Comparison of ENCODE assay signal across 13 cellular contexts in genomic region chr19:5990289-5990797, GRCh38. TPM values are rescaled to one million over a fixed set of nuclear protein-coding genes. Genes with fewer than 3 reads are reported as not detected.
A peak's percentile ranks its signal among the peaks of the same experiment; 100 is the strongest.
DNase-seq lines count a peak whose midpoint lies in the region; ATAC-seq and TF ChIP-seq lines count a peak whose summit lies in the region.
"Had no signal": no experiment of that assay in that cellular context is flagged by ENCODE, and none has a peak within 500 bp of the region (broad histone marks: within the 10 kb centered on the region; RNA-seq: fewer than 3 reads in every experiment).

No MANE protein-coding gene starts in this region.

- no peaks in the 10 kb centered on the region for H3K9me3 ChIP-seq in GM23248 (ENCODE audit: low read depth)
- no peaks in the 10 kb centered on the region for H3K9me3 ChIP-seq in neural progenitor cell (ENCODE audit: low read depth)

- in situ Hi-C loops in GM23248 (cut with MboI) = no loop called here

- no peaks in the 10 kb centered on the region for H3K9me2 ChIP-seq in GM23248 (ENCODE audit: insufficient read depth)

- H3K4me2 ChIP-seq in GM23248 (ENCODE audit: unreplicated experiment) (peak overlapping the region; percentile 43), neural progenitor cell (peak overlapping the region; percentile 49)

- H4K20me1 ChIP-seq in GM23248 (ENCODE audit: insufficient read depth) (no peaks in the 10 kb centered on the region), neural progenitor cell (ENCODE audit: low read depth) (no peaks in the 10 kb centered on the region)

- 30 to 31% methylated on average over 17 of the region's 17 CpGs for WGBS in GM23248 (ENCODE audit: low coverage in 1 of 2, low lambda C conversion rate in 2 of 2, missing lambda C conversion rate in 2 of 2), 2 experiments

- H3K4me3 ChIP-seq in GM23248 (peak overlapping the region; percentile 60), neural progenitor cell (no peak overlapping the region)

- H3K9ac ChIP-seq in GM23248 = peak overlapping the region; percentile 57
- no peak overlapping the region for H3K9ac ChIP-seq in neural progenitor cell

- TF ChIP-seq CTCF in neural progenitor cell (IDR thresholded peaks at IDR 0.05) = no peak

- H3K27ac ChIP-seq in GM23248 (no peak overlapping the region), neural progenitor cell (no peak overlapping the region)

- no peaks in the 10 kb centered on the region for H3K27me3 ChIP-seq in GM23248 (replicated peaks; ENCODE audit: insufficient read depth)
- H3K27me3 ChIP-seq in neural progenitor cell = no peaks in the 10 kb centered on the region

- peak overlapping the region; percentile 35 for H3K4me3 Mint-ChIP-seq in activated naive CD8-positive, alpha-beta T cell treated with anti-CD3 and anti-CD28 coated beads for 36 hours
- no peak overlapping the region for H3K4me3 Mint-ChIP-seq in neural progenitor cell
- H3K4me3 Mint-ChIP-seq: effector memory CD8-positive, alpha-beta T cell; stimulated activated effector memory CD8-positive, alpha-beta T cell treated with anti-CD3 and anti-CD28 coated beads, Interleukin-12 subunit alpha, Interleukin-12 subunit beta, amount 100 ng/mL, for 72 hours had no signal

- peaks cover 13% of the 10 kb centered on the region for H3K4me1 Mint-ChIP-seq in activated naive CD8-positive, alpha-beta T cell treated with anti-CD3 and anti-CD28 coated beads for 36 hours
- H3K4me1 Mint-ChIP-seq in neural progenitor cell = peaks cover 42% of the 10 kb centered on the region

- H3K27me3 Mint-ChIP-seq in activated naive CD8-positive, alpha-beta T cell treated with anti-CD3 and anti-CD28 coated beads for 36 hours = peaks cover 4% of the 10 kb centered on the region
- peaks cover 3% of the 10 kb centered on the region for H3K27me3 Mint-ChIP-seq in neural progenitor cell (ENCODE audit: insufficient read depth, low read depth)

- H3K36me3 ChIP-seq in GM23248 (ENCODE audit: low read depth) (no peaks in the 10 kb centered on the region), neural progenitor cell (no peaks in the 10 kb centered on the region)

- H3K4me1 ChIP-seq in GM23248 (ENCODE audit: insufficient read depth) = peaks cover 5% of the 10 kb centered on the region
- no peaks in the 10 kb centered on the region for H3K4me1 ChIP-seq in neural progenitor cell

- ATAC-seq in GM21515 (IDR thresholded peaks at IDR 0.05; ENCODE audit: unreplicated experiment) = no peak
- ATAC-seq: effector memory CD8-positive, alpha-beta T cell; stimulated activated effector memory CD8-positive, alpha-beta T cell treated with anti-CD3 and anti-CD28 coated beads, Interleukin-12 subunit alpha, Interleukin-12 subunit beta, amount 100 ng/mL, for 72 hours had no signal

- H3F3A ChIP-seq in GM23248 (ENCODE audit: insufficient read depth) = no peaks in the 10 kb centered on the region
- H3F3A ChIP-seq in neural progenitor cell (ENCODE audit: low read depth) = no peaks in the 10 kb centered on the region

- H3K79me2 ChIP-seq in GM23248 (ENCODE audit: insufficient read depth) (no peaks in the 10 kb centered on the region), neural progenitor cell (ENCODE audit: low read depth) (no peaks in the 10 kb centered on the region)

- DNase-seq in GM23248 = peak; percentile 59
- DNase-seq in NCI-H2171 treated with DMSO at 0.1 percent for 48 hours (lab: John Stamatoyannopoulos, UW) = peak; percentile 68
- no peak for DNase-seq in activated naive CD8-positive, alpha-beta T cell treated with anti-CD3 and anti-CD28 coated beads for 36 hours
- DNase-seq in neural progenitor cell (ENCODE audit: low spot score) = peak; percentile 44
- no peak for DNase-seq in amniotic stem cell (lab: John Stamatoyannopoulos, UW)
- no peak for DNase-seq in germinal center (ENCODE audit: low spot score)
- DNase-seq: activated CD4-positive, alpha-beta T cell treated with anti-CD3 and anti-CD28 coated beads, Interleukin-2, amount 50 U/mL, for 1 hour; aorta; effector memory CD8-positive, alpha-beta T cell; MV-4-11; stimulated activated CD4-positive, alpha-beta T cell treated with anti-CD3 and anti-CD28 coated beads, Interleukin-12 subunit alpha, Interleukin-12 subunit beta, amount 100 ng/mL, for 4 hours had no signal

- no peaks in the 10 kb centered on the region for H3K36me3 Mint-ChIP-seq in activated naive CD8-positive, alpha-beta T cell treated with anti-CD3 and anti-CD28 coated beads for 36 hours
- peaks cover 3% of the 10 kb centered on the region for H3K36me3 Mint-ChIP-seq in neural progenitor cell
- H3K36me3 Mint-ChIP-seq: stimulated activated effector memory CD8-positive, alpha-beta T cell treated with anti-CD3 and anti-CD28 coated beads, Interleukin-12 subunit alpha, Interleukin-12 subunit beta, amount 100 ng/mL, for 72 hours had no signal

- H3K27ac Mint-ChIP-seq in activated naive CD8-positive, alpha-beta T cell treated with anti-CD3 and anti-CD28 coated beads for 36 hours = no peak overlapping the region
- H3K27ac Mint-ChIP-seq in neural progenitor cell = no peak overlapping the region
- H3K27ac Mint-ChIP-seq: effector memory CD8-positive, alpha-beta T cell; stimulated activated effector memory CD8-positive, alpha-beta T cell treated with anti-CD3 and anti-CD28 coated beads, Interleukin-12 subunit alpha, Interleukin-12 subunit beta, amount 100 ng/mL, for 72 hours had no signal

- no peaks in the 10 kb centered on the region for H3K9me3 Mint-ChIP-seq in activated naive CD8-positive, alpha-beta T cell treated with anti-CD3 and anti-CD28 coated beads for 36 hours
- H3K9me3 Mint-ChIP-seq in neural progenitor cell = no peaks in the 10 kb centered on the region
- H3K9me3 Mint-ChIP-seq: effector memory CD8-positive, alpha-beta T cell; stimulated activated effector memory CD8-positive, alpha-beta T cell treated with anti-CD3 and anti-CD28 coated beads, Interleukin-12 subunit alpha, Interleukin-12 subunit beta, amount 100 ng/mL, for 72 hours had no signal

- peak overlapping the region; percentile 89 for H2AFZ ChIP-seq in GM23248
- peak overlapping the region; percentile 94 for H2AFZ ChIP-seq in neural progenitor cell (replicated peaks)

RNA-seq across cellular contexts. Expression of gene RANBP3, which starts 12.4 kb away (rescaled TPM):
- total RNA-seq in GM23248 (2014; rRNA removed; shearing (Covaris generic)) = 41.8 and 53.5 TPM in 2 replicates
- 50.0 and 51.7 TPM in 2 replicates for polyA plus RNA-seq in GM23248 (2016; fragmentation: Nextera tagmentation; extraction: Ambion mirVana)
- total RNA-seq in activated naive CD8-positive, alpha-beta T cell treated with anti-CD3 and anti-CD28 coated beads for 36 hours = 100 to 1,000 TPM in 1 of 2 experiments, 10 to 100 TPM in 1; 94.0 to 109 TPM
- total RNA-seq in neural progenitor cell (ENCODE audit: low replicate concordance) = 77.8 and 83.5 TPM in 2 replicates

Comparison
In these comparisons a context has a peak if more than half of its experiments do, and no peak if none do; other contexts are left out.
1. DNase-seq: peak in GM23248 (single experiment), NCI-H2171 treated with DMSO at 0.1 percent for 48 hours (single experiment) and neural progenitor cell (single experiment); none in activated naive CD8-positive, alpha-beta T cell treated with anti-CD3 and anti-CD28 coated beads for 36 hours (single experiment), amniotic stem cell (single experiment) and germinal center (single experiment).